9 cellular contexts compared by ENCODE assay signal in genomic region chr2:15901808-15902130, GRCh38. TPM values are rescaled to one million over a fixed set of nuclear protein-coding genes. Genes with fewer than 3 reads are reported as not detected.
"Had no signal": no experiment of that assay in that cellular context is flagged by ENCODE, and none has a peak within 500 bp of the region (broad histone marks: within the 10 kb centered on the region; RNA-seq: fewer than 3 reads in every experiment).

No MANE protein-coding gene starts in this region.

- DNase-seq: GDM1, GF-D8 had no signal

- H3K4me3 ChIP-seq: GM12878 had no signal

- FAIRE-seq: G401.6, GM12878, GM12891, GM12892, GM18507, GM19239 had no signal

- ATAC-seq: GM12878 had no signal

RNA-seq across cellular contexts. Expression of gene MYCN, which starts 38.6 kb away (rescaled TPM):
- total RNA-seq: G401, GM12878 had no signal
- polyA plus RNA-seq: GM12878 had no signal
